2 cellular contexts compared by ENCODE assay signal in genomic region chr16:14077918-14078317, GRCh38.
TF ChIP-seq lines count a peak whose summit lies in the region.

No MANE protein-coding gene starts in this region.

TF ChIP-seq in HepG2, 621 proteins besides CTCF, POLR2A, EP300 and RAD21:
- TF ChIP-seq ZNF652 (CRISPR knock-in tag; IDR thresholded peaks at IDR 0.05; ENCODE audit: borderline replicate concordance, low read depth) = peak; percentile 78
- no peak for TF ChIP-seq DZIP1 (CRISPR knock-in tag; IDR thresholded peaks at IDR 0.05)
- TF ChIP-seq ZEB1 (IDR thresholded peaks at IDR 0.05; ENCODE audit: insufficient replicate concordance, low read depth) = no peak
- TF ChIP-seq PRDM10 (CRISPR knock-in tag; IDR thresholded peaks at IDR 0.05; ENCODE audit: low read depth) = no peak
- no peak for TF ChIP-seq KLF13 (CRISPR knock-in tag; IDR thresholded peaks at IDR 0.05)

TF ChIP-seq in K562, 482 proteins besides CTCF, POLR2A, EP300 and RAD21:
- no peak for TF ChIP-seq WHSC1 (IDR thresholded peaks at IDR 0.05; ENCODE audit: low read length)
- TF ChIP-seq MEIS2 (IDR thresholded peaks at IDR 0.05; ENCODE audit: partially characterized antibody) = peak; percentile 46
- TF ChIP-seq U2AF2 (optimal IDR thresholded peaks at IDR 0.05; ENCODE audit: low read depth, low read length) = no peak
- no peak for TF ChIP-seq ATF2 (CRISPR knock-in tag; IDR thresholded peaks at IDR 0.05)
- TF ChIP-seq BCOR (IDR thresholded peaks at IDR 0.05) = no peak
- no peak for TF ChIP-seq NFRKB (IDR thresholded peaks at IDR 0.05; ENCODE audit: low read depth)
- TF ChIP-seq CBFA2T3 (IDR thresholded peaks at IDR 0.05) = peak; percentile 22; the same call in 1 of the 2 replicates
- peak; percentile 65 for TF ChIP-seq PKNOX1 (IDR thresholded peaks at IDR 0.05)
- peak; percentile 66 for TF ChIP-seq ZNF592 (IDR thresholded peaks at IDR 0.05)
- no peak for TF ChIP-seq KDM1A (IDR thresholded peaks at IDR 0.05)
TF ChIP-seq in K562: peak in this region for 4.
